In genomic region chr11:19164230-19164855, GRCh38 we compare ENCODE assay signal across 21 cellular contexts. TPM values are rescaled to one million over a fixed set of nuclear protein-coding genes. Genes with fewer than 3 reads are reported as not detected.
DNase-seq lines count a peak whose midpoint lies in the region; ATAC-seq and TF ChIP-seq lines count a peak whose summit lies in the region.
"Had no signal": no experiment of that assay in that cellular context is flagged by ENCODE, and none has a peak within 500 bp of the region (broad histone marks: within the 10 kb centered on the region; RNA-seq: fewer than 3 reads in every experiment).

No MANE protein-coding gene starts in this region.

- H3K9me3 Mint-ChIP-seq in WTC11: no peaks in the 10 kb centered on the region
- H3K9me3 Mint-ChIP-seq: activated naive CD4-positive, alpha-beta T cell treated with anti-CD3 and anti-CD28 coated beads, Interleukin-2, amount 50 U/mL, for 24 hours; central memory CD8-positive, alpha-beta T cell; immature natural killer cell had no signal

- no peaks in the 10 kb centered on the region for H3K4me1 Mint-ChIP-seq in WTC11
- H3K4me1 Mint-ChIP-seq: activated CD4-positive, alpha-beta T cell treated with anti-CD3 and anti-CD28 coated beads for 36 hours; activated naive CD4-positive, alpha-beta T cell treated with anti-CD3 and anti-CD28 coated beads, Interleukin-2, amount 50 U/mL, for 24 hours had no signal

- POLR2A ChIA-PET in WTC11 (lab: Charles Lee): no interaction called here

- TF ChIP-seq CTCF in WTC11 (IDR thresholded peaks at IDR 0.05): no peak
- TF ChIP-seq CTCF in GM13976 (IDR thresholded peaks at IDR 0.05; ENCODE audit: borderline replicate concordance, control extremely low read depth, extremely low read depth, insufficient read depth, missing control alignments): no peak

- H3K27me3 Mint-ChIP-seq in WTC11 (ENCODE audit: low read depth): no peaks in the 10 kb centered on the region
- H3K27me3 Mint-ChIP-seq: activated CD4-positive, alpha-beta T cell treated with anti-CD3 and anti-CD28 coated beads for 36 hours; activated naive CD4-positive, alpha-beta T cell treated with anti-CD3 and anti-CD28 coated beads, Interleukin-2, amount 50 U/mL, for 24 hours; central memory CD8-positive, alpha-beta T cell had no signal

- CTCF ChIA-PET in WTC11 (lab: Charles Lee): no interaction called here

- peak overlapping the region; percentile 24; the same call in 1 of the 2 replicates for H3K27ac Mint-ChIP-seq in WTC11
- H3K27ac Mint-ChIP-seq: activated CD4-positive, alpha-beta T cell treated with anti-CD3 and anti-CD28 coated beads for 36 hours; activated naive CD4-positive, alpha-beta T cell treated with anti-CD3 and anti-CD28 coated beads, Interleukin-2, amount 50 U/mL, for 24 hours had no signal

- in situ Hi-C loops in GM13976 (cut with MboI; ENCODE audit: low sequenced_read_pairs, unreplicated experiment): no loop called here

- ATAC-seq in WTC11: no peak
- ATAC-seq: activated CD4-positive, alpha-beta T cell treated with anti-CD3 and anti-CD28 coated beads for 36 hours; mucosa of descending colon had no signal

- H3K4me3 Mint-ChIP-seq in WTC11: no peak overlapping the region
- H3K4me3 Mint-ChIP-seq: activated CD4-positive, alpha-beta T cell treated with anti-CD3 and anti-CD28 coated beads for 36 hours; activated naive CD4-positive, alpha-beta T cell treated with anti-CD3 and anti-CD28 coated beads, Interleukin-2, amount 50 U/mL, for 24 hours; central memory CD8-positive, alpha-beta T cell; immature natural killer cell had no signal

- peaks cover 38% of the 10 kb centered on the region for H3K36me3 Mint-ChIP-seq in WTC11

- DNase-seq in NCI-H1694 (lab: John Stamatoyannopoulos, UW): peak; percentile 2
- no peak for DNase-seq in NCI-H1694 treated with DMSO at 0.1 percent for 48 hours (lab: John Stamatoyannopoulos, UW)
- DNase-seq in NCI-H2029 (lab: John Stamatoyannopoulos, UW): peak; percentile 78
- peak; percentile 11 for DNase-seq in NCI-H345 treated with DMSO at 0.1 percent for 48 hours (lab: John Stamatoyannopoulos, UW; ENCODE audit: unreplicated experiment)
- DNase-seq in WTC11 (ENCODE audit: low spot score): no peak
- no peak for DNase-seq in C1 segment of cervical spinal cord (lab: John Stamatoyannopoulos, UW)
- DNase-seq in GM13976 (ENCODE audit: low spot score): no peak
- DNase-seq in OCI-M1 (lab: John Stamatoyannopoulos, UW): no peak
- DNase-seq: 8988T; activated CD4-positive, alpha-beta T cell treated with anti-CD3 and anti-CD28 coated beads for 36 hours; GM23248; immature natural killer cell; KBM-7; mucosa of descending colon had no signal

TF ChIP-seq in WTC11, 78 proteins besides CTCF, POLR2A, EP300 and RAD21 (continues in another document):
- TF ChIP-seq AFF4 (CRISPR knock-in tag; IDR thresholded peaks at IDR 0.05; ENCODE audit: borderline replicate concordance): no peak
- TF ChIP-seq AR (CRISPR knock-in tag; IDR thresholded peaks at IDR 0.05): no peak
- TF ChIP-seq MXD4 (CRISPR knock-in tag; IDR thresholded peaks at IDR 0.05; ENCODE audit: borderline replicate concordance): no peak
- TF ChIP-seq STAT6 (CRISPR knock-in tag; conservative IDR thresholded peaks at IDR 0.05; ENCODE audit: low read depth): no peak
- no peak for TF ChIP-seq ZNF263 (CRISPR knock-in tag; IDR thresholded peaks at IDR 0.05; ENCODE audit: low read depth)
- TF ChIP-seq PRDM15 (CRISPR knock-in tag; IDR thresholded peaks at IDR 0.05): no peak

RNA-seq across cellular contexts. Expression of gene CSRP3, which starts 37.4 kb away (rescaled TPM):
- not detected in 3 replicates for total RNA-seq in WTC11 (2021)
- total RNA-seq: activated CD4-positive, alpha-beta T cell treated with anti-CD3 and anti-CD28 coated beads for 36 hours; ascending aorta; fibroblast of villous mesenchyme; GM23248; posterior vena cava; suprapubic skin; vagina had no signal

RNA-seq across cellular contexts. Expression of gene ZDHHC13, which starts 47.4 kb away (rescaled TPM):
- total RNA-seq in WTC11 (2021): 19.4 to 23.6 TPM (median 20.9 TPM) in 3 replicates

Comparison
In these comparisons a context has a peak if more than half of its experiments do, and no peak if none do; other contexts are left out.
1. DNase-seq: peak in NCI-H1694 (single experiment), NCI-H2029 (single experiment) and NCI-H345 treated with DMSO at 0.1 percent for 48 hours (single experiment); none in NCI-H1694 treated with DMSO at 0.1 percent for 48 hours (single experiment), WTC11 (single experiment), C1 segment of cervical spinal cord (0 of 14), GM13976 (single experiment) and OCI-M1 (single experiment).